ENCODE assay signal across 21 cellular contexts in genomic region chr20:45630366-45630765, GRCh38. TPM values are rescaled to one million over a fixed set of nuclear protein-coding genes. Genes with fewer than 3 reads are reported as not detected.
DNase-seq lines count a peak whose midpoint lies in the region; ATAC-seq, FAIRE-seq and TF ChIP-seq lines count a peak whose summit lies in the region.
"Had no signal": no experiment of that assay in that cellular context is flagged by ENCODE, and none has a peak within 500 bp of the region (broad histone marks: within the 10 kb centered on the region; RNA-seq: fewer than 3 reads in every experiment).

No MANE protein-coding gene starts in this region.

- H3K4me1 ChIP-seq in GM12878 (ENCODE audit: control insufficient read depth, insufficient read depth, low read length) (no peaks in the 10 kb centered on the region), mesendoderm (ENCODE audit: control insufficient read depth, low read depth, low read length) (peaks cover 2% of the 10 kb centered on the region), gastrocnemius medialis (no peaks in the 10 kb centered on the region), osteoblast (ENCODE audit: insufficient read depth, low read length) (no peaks in the 10 kb centered on the region)
- H3K4me1 ChIP-seq: A549, HAP-1, Peyer's patch had no signal

- POLR2A ChIA-PET in GM12878 (lab: Charles Lee), result no interaction called here

- H3K36me3 Mint-ChIP-seq in HFFc6 (ENCODE audit: low read depth), result no peaks in the 10 kb centered on the region

- no peak overlapping the region for H3K27ac Mint-ChIP-seq in HFFc6

- FAIRE-seq in GM12878 (lab: Jason Lieb, UNC), result no peak
- FAIRE-seq: A549 had no signal

- RAD21 ChIA-PET in GM12878 (lab: Charles Lee; ENCODE audit: unreplicated experiment), result no interaction called here

- no peak for ATAC-seq in GM12878
- no peak for ATAC-seq in gastrocnemius medialis

- TF ChIP-seq EP300 in GM12878 (IDR thresholded peaks at IDR 0.05; ENCODE audit: borderline replicate concordance in 1 of 2, control insufficient read depth in 1 of 2, low read depth in 2 of 2, low read length in 2 of 2), result no peak

- H3K4me3 ChIP-seq in GM12878 (no peak overlapping the region), mesendoderm (ENCODE audit: low read length) (no peak overlapping the region), gastrocnemius medialis (no peak overlapping the region), osteoblast (ENCODE audit: insufficient read depth, low read length) (no peak overlapping the region)
- H3K4me3 ChIP-seq: A549, HAP-1, Peyer's patch had no signal

- no peak overlapping the region for H3K18ac ChIP-seq in mesendoderm (ENCODE audit: low read length)

- no peak overlapping the region for H4K8ac ChIP-seq in mesendoderm (ENCODE audit: low read depth, low read length)

- no peak overlapping the region for H2BK120ac ChIP-seq in mesendoderm (ENCODE audit: low read depth, low read length)

- H3K9ac ChIP-seq in GM12878 (ENCODE audit: control insufficient read depth, insufficient read depth, low read length) (no peak overlapping the region), mesendoderm (ENCODE audit: low read length) (no peak overlapping the region)

- H3K56ac ChIP-seq in mesendoderm (ENCODE audit: low read length), result peak overlapping the region; percentile 30

- TF ChIP-seq POLR2A in GM12878 (IDR thresholded peaks at IDR 0.05; ENCODE audit: low read depth, low read length) (no peak), gastrocnemius medialis (IDR thresholded peaks at IDR 0.05) (no peak)

- no peak for TF ChIP-seq RAD21 in GM12878 (IDR thresholded peaks at IDR 0.05; ENCODE audit: insufficient read depth, low read depth, low read length)

- no peak overlapping the region for H2BK15ac ChIP-seq in mesendoderm (replicated peaks; ENCODE audit: low read depth)

- SMC1A ChIA-PET in GM12878 (lab: Charles Lee; ENCODE audit: uncharacterized antibody, unreplicated experiment), result interaction anchor here (0.7 kb wide), 1 partner anchor 44 kb away, joined by 3 read pairs; no protein-coding TSS in a partner anchor

- H2AFZ ChIP-seq in GM12878 (ENCODE audit: control insufficient read depth, low read depth, low read length), result no peak overlapping the region
- H2AFZ ChIP-seq in osteoblast (ENCODE audit: low read length), result no peak overlapping the region

- H3K36me3 ChIP-seq in GM12878 (ENCODE audit: control insufficient read depth in 2 of 2, insufficient read depth in 2 of 2, low read length in 1 of 2) (no peaks in the 10 kb centered on the region), mesendoderm (ENCODE audit: control insufficient read depth, insufficient read depth, low read length) (no peaks in the 10 kb centered on the region), gastrocnemius medialis (no peaks in the 10 kb centered on the region), osteoblast (ENCODE audit: insufficient read depth, low read length) (no peaks in the 10 kb centered on the region)
- H3K36me3 ChIP-seq: HAP-1, Peyer's patch had no signal

- no peak overlapping the region for H3K4me3 Mint-ChIP-seq in HFFc6
- H3K4me3 Mint-ChIP-seq: CD8-positive, alpha-beta memory T cell had no signal

- H2BK5ac ChIP-seq in mesendoderm (ENCODE audit: low read length), result no peak overlapping the region

- intact Hi-C loops in GM12878 (cut with micrococcal nuclease; ENCODE audit: unreplicated experiment), result no loop called here
- intact Hi-C loops in gastrocnemius medialis (cut with DNase I; ENCODE audit: low total_unique reads), result no loop called here

- H3K4ac ChIP-seq in mesendoderm (ENCODE audit: low read depth, low read length), result no peak overlapping the region

- CTCF ChIA-PET in GM12878 (lab: Yijun Ruan, JAX), result interaction anchor here (1.0 to 4.6 kb wide), 3 partner anchors 14 to 141 kb away, joined by 3 to 26 read pairs (median 11); no protein-coding TSS in a partner anchor

- H4K5ac ChIP-seq in mesendoderm (ENCODE audit: low read length), result no peak overlapping the region

- no peak for TF ChIP-seq CTCF in HFFc6 (IDR thresholded peaks at IDR 0.05)
- TF ChIP-seq CTCF in GM12878 (IDR thresholded peaks at IDR 0.05 in 2 of 3, conservative IDR thresholded peaks at IDR 0.05 in 1 of 3; ENCODE audit: control insufficient read depth in 2 of 3, extremely low read depth in 1 of 3, insufficient read depth in 1 of 3, low read depth in 3 of 3, low read length in 3 of 3), result no peak
- TF ChIP-seq CTCF in gastrocnemius medialis (IDR thresholded peaks at IDR 0.05 in 4 of 5, conservative IDR thresholded peaks at IDR 0.05 in 1 of 5), result no peak
- TF ChIP-seq CTCF in osteoblast (IDR thresholded peaks at IDR 0.05; ENCODE audit: extremely low read depth, low read depth, low read length), result no peak

- no TSS peak for BruUV-seq in GM12878 (replicated peaks; lab: Mats Ljungman, UMichigan)

- no peak overlapping the region for H3K23ac ChIP-seq in mesendoderm (ENCODE audit: low read length)

- peak overlapping the region; percentile 0 for H2AK5ac ChIP-seq in mesendoderm (ENCODE audit: low read length)

- no peak overlapping the region for H3K27ac ChIP-seq in GM12878 (ENCODE audit: control insufficient read depth, insufficient read depth)
- H3K27ac ChIP-seq in mesendoderm (ENCODE audit: low read depth, low read length), result no peak overlapping the region
- no peak overlapping the region for H3K27ac ChIP-seq in gastrocnemius medialis
- H3K27ac ChIP-seq in osteoblast (ENCODE audit: low read depth, low read length), result no peak overlapping the region
- H3K27ac ChIP-seq: A549, Peyer's patch had no signal

- H3K4me2 ChIP-seq in GM12878 (ENCODE audit: control insufficient read depth, insufficient read depth) (no peak overlapping the region), mesendoderm (ENCODE audit: low read length) (no peak overlapping the region), osteoblast (ENCODE audit: insufficient read depth, low read length) (no peak overlapping the region)

- H3K79me2 ChIP-seq in GM12878 (ENCODE audit: control insufficient read depth, insufficient read depth, low read length) (no peaks in the 10 kb centered on the region), mesendoderm (ENCODE audit: control insufficient read depth, insufficient read depth, low read length) (no peaks in the 10 kb centered on the region), osteoblast (ENCODE audit: insufficient read depth, low read length) (no peaks in the 10 kb centered on the region)

- in situ Hi-C loops in GM12878 (cut with MboI), result no loop called here
- in situ Hi-C loops in gastrocnemius medialis (cut with MboI; ENCODE audit: low sequenced_read_pairs in 4 of 4), result no loop called here

- DNase-seq in EH (ENCODE audit: low read depth) (peak; percentile 3), HFFc6 (peak; percentile 14), GM12878 (ENCODE audit: low read depth, low spot score) (no peak), mesendoderm (peak; percentile 15), gastrocnemius medialis (no peak), osteoblast (ENCODE audit: insufficient read length, low spot score, missing footprints) (no peak)
- no peak for DNase-seq in stimulated activated CD4-positive, alpha-beta T cell treated with anti-CD3 and anti-CD28 coated beads, Interleukin-12 subunit alpha, Interleukin-12 subunit beta, amount 100 ng/mL, for 4 hours
- DNase-seq: C1 segment of cervical spinal cord; CD8-positive, alpha-beta memory T cell; DMS53; KG1; MV-4-11; NCI-H1694 treated with DMSO at 0.1 percent for 48 hours; NCI-H2107; NCI-H510A; NCI-H748 treated with DMSO at 0.1 percent for 48 hours; NK-92 treated with Interleukin-12 subunit alpha and Interleukin-12 subunit beta, amount 100 ng/mL, for 24 hours; Peyer's patch; Right ventricle myocardium superior had no signal

- H3K27me3 Mint-ChIP-seq in HFFc6 (ENCODE audit: insufficient read depth), result peaks cover 3% of the 10 kb centered on the region

- no peaks in the 10 kb centered on the region for H3K79me1 ChIP-seq in mesendoderm (ENCODE audit: low read length)

- H3K9me3 ChIP-seq in GM12878 (replicated peaks; ENCODE audit: control insufficient read depth, insufficient read depth, low read length) (no peaks in the 10 kb centered on the region), gastrocnemius medialis (no peaks in the 10 kb centered on the region), osteoblast (ENCODE audit: low read depth, low read length) (no peaks in the 10 kb centered on the region)
- H3K9me3 ChIP-seq: A549, HAP-1, Peyer's patch had no signal

- H3K4me1 Mint-ChIP-seq in HFFc6 (ENCODE audit: low read depth), result peaks cover 7% of the 10 kb centered on the region; the same call in 1 of the 2 replicates

- H4K20me1 ChIP-seq in GM12878 (ENCODE audit: control insufficient read depth, insufficient read depth) (no peaks in the 10 kb centered on the region), osteoblast (ENCODE audit: insufficient read depth, low read length) (no peaks in the 10 kb centered on the region)

- no peaks in the 10 kb centered on the region for H3K9me3 Mint-ChIP-seq in HFFc6
- H3K9me3 Mint-ChIP-seq: CD8-positive, alpha-beta memory T cell had no signal

- no peaks in the 10 kb centered on the region; a peak in 1 of 4 replicates for H3K27me3 ChIP-seq in GM12878 (replicated peaks in 1 of 2; ENCODE audit: control insufficient read depth in 2 of 2, insufficient read depth in 2 of 2, low read length in 1 of 2)
- no peaks in the 10 kb centered on the region for H3K27me3 ChIP-seq in mesendoderm (ENCODE audit: insufficient read depth, low read length, poor library complexity)
- no peaks in the 10 kb centered on the region for H3K27me3 ChIP-seq in gastrocnemius medialis
- peaks cover 3% of the 10 kb centered on the region for H3K27me3 ChIP-seq in osteoblast (ENCODE audit: insufficient read depth, low read length)
- H3K27me3 ChIP-seq: Peyer's patch had no signal

RNA-seq across cellular contexts. Expression of gene WFDC9, which starts 0.7 kb away (rescaled TPM):
- not detected for total RNA-seq in HFFc6 (2021; fragmentation: NEBNext Ultra II Directional; extraction: Animal tissue kit (Norgen Biotek cat#: 25700))
- total RNA-seq in GM12878 (2013; cell fraction: nucleolus; rRNA removed), result not detected in 2 replicates
- total RNA-seq in GM12878 (2014; rRNA removed) (not detected in 2 replicates), GM12878 (2014; rRNA removed; fragmentation: Illumina TruSeq; extraction: Trizol) (not detected in 2 replicates), GM12878 (2021) (not detected in 2 replicates), gastrocnemius medialis (not detected), osteoblast (not detected in 2 replicates)
- polyA plus RNA-seq in GM12878 (2011; ENCODE audit: low read depth), result not detected
- polyA plus RNA-seq in GM12878 (2011; rRNA removed) (not detected in 2 replicates), GM12878 (2014; fragmentation: Illumina TruSeq; extraction: Trizol) (not detected in 2 replicates), GM12878 (2014; fragmentation: Nextera tagmentation; extraction: Ambion mirVana) (not detected), GM12878 (2014; rRNA removed) (not detected in 2 replicates), GM12878 (2016; fragmentation: Nextera tagmentation; extraction: Ambion mirVana) (not detected)
- polyA plus RNA-seq in GM12878 (2011; cell fraction: cytosol; rRNA removed), result not detected in 2 replicates
- polyA plus RNA-seq in GM12878 (2011; cell fraction: nucleus; rRNA removed), result not detected in 2 replicates
- polyA plus RNA-seq in GM12878 (2012), result not detected in 2 replicates
- polyA minus RNA-seq in GM12878 (2011; rRNA and poly(A)+ RNA removed), result not detected in 2 replicates
- polyA minus RNA-seq in GM12878 (2011; cell fraction: cytosol; rRNA and poly(A)+ RNA removed), result not detected in 2 replicates
- not detected in 2 replicates for polyA minus RNA-seq in GM12878 (2011; cell fraction: nucleus; rRNA and poly(A)+ RNA removed)
- 0.07 TPM for polyA plus RNA-seq in mesendoderm (2013, experiment 1 of 2)
- not detected for polyA plus RNA-seq in mesendoderm (2013, experiment 2 of 2)
- total RNA-seq: CD8-positive, alpha-beta memory T cell; Peyer's patch; Right ventricle myocardium superior had no signal
- polyA plus RNA-seq: A549; CD8-positive, alpha-beta memory T cell had no signal

RNA-seq across cellular contexts. Expression of gene WFDC10A, which starts 0.8 kb away (rescaled TPM):
- total RNA-seq in HFFc6 (2021; fragmentation: NEBNext Ultra II Directional; extraction: Animal tissue kit (Norgen Biotek cat#: 25700)), result not detected
- not detected in 2 replicates for total RNA-seq in GM12878 (2013; cell fraction: nucleolus; rRNA removed)
- total RNA-seq in GM12878 (2014; rRNA removed) (not detected in 2 replicates), GM12878 (2014; rRNA removed; fragmentation: Illumina TruSeq; extraction: Trizol) (not detected in 2 replicates), GM12878 (2021) (not detected in 2 replicates), gastrocnemius medialis (not detected), osteoblast (not detected in 2 replicates)
- polyA plus RNA-seq in GM12878 (2011; ENCODE audit: low read depth), result not detected
- polyA plus RNA-seq in GM12878 (2011; rRNA removed) (not detected in 2 replicates), GM12878 (2014; fragmentation: Illumina TruSeq; extraction: Trizol) (not detected in 2 replicates), GM12878 (2014; fragmentation: Nextera tagmentation; extraction: Ambion mirVana) (not detected), GM12878 (2014; rRNA removed) (not detected in 2 replicates), GM12878 (2016; fragmentation: Nextera tagmentation; extraction: Ambion mirVana) (not detected)
- not detected in 2 replicates for polyA plus RNA-seq in GM12878 (2011; cell fraction: cytosol; rRNA removed)
- not detected in 2 replicates for polyA plus RNA-seq in GM12878 (2011; cell fraction: nucleus; rRNA removed)
- not detected in 2 replicates for polyA plus RNA-seq in GM12878 (2012)
- not detected in 2 replicates for polyA minus RNA-seq in GM12878 (2011; rRNA and poly(A)+ RNA removed)
- not detected in 2 replicates for polyA minus RNA-seq in GM12878 (2011; cell fraction: cytosol; rRNA and poly(A)+ RNA removed)
- polyA minus RNA-seq in GM12878 (2011; cell fraction: nucleus; rRNA and poly(A)+ RNA removed), result not detected in 2 replicates
- polyA plus RNA-seq in mesendoderm (2013, experiment 1 of 2), result 0.79 TPM
- polyA plus RNA-seq in mesendoderm (2013, experiment 2 of 2), result 0.67 TPM
- total RNA-seq: CD8-positive, alpha-beta memory T cell; Peyer's patch; Right ventricle myocardium superior had no signal
- polyA plus RNA-seq: A549; CD8-positive, alpha-beta memory T cell had no signal

RNA-seq across cellular contexts. Expression of gene WFDC11, which starts 39.7 kb away (rescaled TPM):
- total RNA-seq in HFFc6 (2021; fragmentation: NEBNext Ultra II Directional; extraction: Animal tissue kit (Norgen Biotek cat#: 25700)), result not detected
- total RNA-seq in GM12878 (2013; cell fraction: nucleolus; rRNA removed), result not detected in 2 replicates
- total RNA-seq in GM12878 (2014; rRNA removed), result not detected in 2 replicates
- not detected in 2 replicates for total RNA-seq in GM12878 (2014; rRNA removed; fragmentation: Illumina TruSeq; extraction: Trizol)
- total RNA-seq in GM12878 (2021), result not detected in 2 replicates
- polyA plus RNA-seq in GM12878 (2011; ENCODE audit: low read depth), result not detected
- polyA plus RNA-seq in GM12878 (2011; rRNA removed), result not detected in 2 replicates
- not detected in 2 replicates for polyA plus RNA-seq in GM12878 (2011; cell fraction: cytosol; rRNA removed)
- not detected in 2 replicates for polyA plus RNA-seq in GM12878 (2011; cell fraction: nucleus; rRNA removed)
- polyA plus RNA-seq in GM12878 (2012), result not detected in 2 replicates
- not detected in 2 replicates for polyA plus RNA-seq in GM12878 (2014; fragmentation: Illumina TruSeq; extraction: Trizol)
- not detected for polyA plus RNA-seq in GM12878 (2014; fragmentation: Nextera tagmentation; extraction: Ambion mirVana)
- not detected in 2 replicates for polyA plus RNA-seq in GM12878 (2014; rRNA removed)
- not detected for polyA plus RNA-seq in GM12878 (2016; fragmentation: Nextera tagmentation; extraction: Ambion mirVana)
- not detected in 2 replicates for polyA minus RNA-seq in GM12878 (2011; rRNA and poly(A)+ RNA removed)
- polyA minus RNA-seq in GM12878 (2011; cell fraction: cytosol; rRNA and poly(A)+ RNA removed), result not detected in 2 replicates
- polyA minus RNA-seq in GM12878 (2011; cell fraction: nucleus; rRNA and poly(A)+ RNA removed), result not detected in 2 replicates
- polyA plus RNA-seq in mesendoderm (2013, experiment 1 of 2), result not detected
- not detected for polyA plus RNA-seq in mesendoderm (2013, experiment 2 of 2)
- not detected for total RNA-seq in gastrocnemius medialis
- not detected in 2 replicates for total RNA-seq in osteoblast
- total RNA-seq: CD8-positive, alpha-beta memory T cell; Peyer's patch; Right ventricle myocardium superior had no signal
- polyA plus RNA-seq: A549; CD8-positive, alpha-beta memory T cell had no signal

RNA-seq across cellular contexts. Expression of gene WFDC8, which starts 51.3 kb away (rescaled TPM):
- total RNA-seq in HFFc6 (2021; fragmentation: NEBNext Ultra II Directional; extraction: Animal tissue kit (Norgen Biotek cat#: 25700)), result not detected
- not detected in 2 replicates for total RNA-seq in GM12878 (2013; cell fraction: nucleolus; rRNA removed)
- total RNA-seq in GM12878 (2014; rRNA removed) (not detected in 2 replicates), GM12878 (2014; rRNA removed; fragmentation: Illumina TruSeq; extraction: Trizol) (not detected in 2 replicates), GM12878 (2021) (not detected in 2 replicates), gastrocnemius medialis (not detected), osteoblast (not detected in 2 replicates)
- not detected for polyA plus RNA-seq in GM12878 (2011; ENCODE audit: low read depth)
- polyA plus RNA-seq in GM12878 (2011; rRNA removed) (not detected in 2 replicates), GM12878 (2014; fragmentation: Illumina TruSeq; extraction: Trizol) (not detected in 2 replicates), GM12878 (2014; fragmentation: Nextera tagmentation; extraction: Ambion mirVana) (not detected), GM12878 (2014; rRNA removed) (not detected in 2 replicates), GM12878 (2016; fragmentation: Nextera tagmentation; extraction: Ambion mirVana) (not detected)
- polyA plus RNA-seq in GM12878 (2011; cell fraction: cytosol; rRNA removed), result not detected in 2 replicates
- not detected in 2 replicates for polyA plus RNA-seq in GM12878 (2011; cell fraction: nucleus; rRNA removed)
- polyA plus RNA-seq in GM12878 (2012), result not detected in 2 replicates
- polyA minus RNA-seq in GM12878 (2011; rRNA and poly(A)+ RNA removed), result not detected in 2 replicates
- polyA minus RNA-seq in GM12878 (2011; cell fraction: cytosol; rRNA and poly(A)+ RNA removed), result not detected in 2 replicates
- not detected in 2 replicates for polyA minus RNA-seq in GM12878 (2011; cell fraction: nucleus; rRNA and poly(A)+ RNA removed)
- 0.20 TPM for polyA plus RNA-seq in mesendoderm (2013, experiment 1 of 2)
- 0.18 TPM for polyA plus RNA-seq in mesendoderm (2013, experiment 2 of 2)
- total RNA-seq: CD8-positive, alpha-beta memory T cell; Peyer's patch; Right ventricle myocardium superior had no signal
- polyA plus RNA-seq: A549; CD8-positive, alpha-beta memory T cell had no signal

Comparison
In these comparisons a context has a peak if more than half of its experiments do, and no peak if none do; other contexts are left out.
1. DNase-seq: peak in EH (single experiment), HFFc6 (single experiment) and mesendoderm (single experiment); none in GM12878 (single experiment), gastrocnemius medialis (0 of 2), stimulated activated CD4-positive, alpha-beta T cell treated with anti-CD3 and anti-CD28 coated beads, Interleukin-12 subunit alpha, Interleukin-12 subunit beta, amount 100 ng/mL, for 4 hours (single experiment) and osteoblast (single experiment).